In the genomic region with DNA sequence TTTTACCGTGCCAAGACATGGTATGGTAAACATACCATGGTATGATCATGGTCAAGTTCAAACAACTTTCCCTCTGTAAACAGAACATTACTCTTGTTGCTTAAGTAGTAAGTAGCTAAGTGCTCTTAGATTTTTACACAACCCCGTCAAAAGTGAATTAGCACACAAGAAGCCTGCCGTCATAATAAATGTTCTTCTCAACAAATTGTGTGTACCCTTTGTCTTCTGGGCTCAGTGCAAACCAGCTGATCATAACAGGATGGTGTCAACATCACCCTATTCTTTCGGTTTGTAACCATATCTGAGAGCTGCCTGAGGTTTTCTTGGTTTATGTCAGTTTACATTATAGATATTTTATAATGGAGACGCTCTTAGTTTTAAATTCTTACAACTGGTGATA, we compare ENCODE assay signal across 12 cellular contexts. TPM values are rescaled to one million over a fixed set of nuclear protein-coding genes. Genes with fewer than 3 reads are reported as not detected.
DNase-seq lines count a peak whose midpoint lies in the region; ATAC-seq and TF ChIP-seq lines count a peak whose summit lies in the region.
"Had no signal": no experiment of that assay in that cellular context is flagged by ENCODE, and none has a peak within 500 bp of the region (broad histone marks: within the 10 kb centered on the region; RNA-seq: fewer than 3 reads in every experiment).

No MANE protein-coding gene starts in this region.

- TF ChIP-seq CTCF in left ventricle myocardium inferior (IDR thresholded peaks at IDR 0.05; ENCODE audit: borderline replicate concordance): no peak
- no peak for TF ChIP-seq CTCF in left lung (IDR thresholded peaks at IDR 0.05)
- no peak for TF ChIP-seq CTCF in upper lobe of right lung (IDR thresholded peaks at IDR 0.05)
- no peak for TF ChIP-seq CTCF in testis (IDR thresholded peaks at IDR 0.05)

- H3K4me3 ChIP-seq in left ventricle myocardium inferior (peak overlapping the region; percentile 43), adipocyte (ENCODE audit: low read length) (peak overlapping the region; percentile 71), left lung (no peak overlapping the region), upper lobe of right lung (peak overlapping the region; percentile 16), testis (no peak overlapping the region)
- H3K4me3 ChIP-seq: BLaER1 had no signal

- ATAC-seq in left ventricle myocardium superior (no peak), left lung (peak; percentile 68), upper lobe of right lung (peak; percentile 28), GM18505 (IDR thresholded peaks at IDR 0.05; ENCODE audit: unreplicated experiment) (no peak)

- DNase-seq in left ventricle myocardium inferior (no peak), left ventricle myocardium superior (no peak), adipocyte (ENCODE audit: low read depth) (peak; percentile 8), left lung (no peak), upper lobe of right lung (no peak), testis (no peak), NCI-H1092 (lab: John Stamatoyannopoulos, UW) (no peak)
- DNase-seq: cerebellar nuclear complex, esophagus squamous epithelium had no signal

- no peaks in the 10 kb centered on the region for H3K9me3 ChIP-seq in left ventricle myocardium inferior (replicated peaks)
- no peaks in the 10 kb centered on the region for H3K9me3 ChIP-seq in adipocyte (ENCODE audit: control insufficient read depth, low read length)
- no peaks in the 10 kb centered on the region for H3K9me3 ChIP-seq in left lung
- no peaks in the 10 kb centered on the region for H3K9me3 ChIP-seq in upper lobe of right lung
- H3K9me3 ChIP-seq in testis: no peaks in the 10 kb centered on the region
- H3K9me3 ChIP-seq: esophagus squamous epithelium, stomach had no signal

- H3K27me3 ChIP-seq in left ventricle myocardium inferior (ENCODE audit: low read depth) (no peaks in the 10 kb centered on the region), adipocyte (replicated peaks; ENCODE audit: control insufficient read depth, insufficient read depth, low read length) (no peaks in the 10 kb centered on the region), left lung (no peaks in the 10 kb centered on the region), upper lobe of right lung (no peaks in the 10 kb centered on the region), testis (no peaks in the 10 kb centered on the region)
- H3K27me3 ChIP-seq: esophagus squamous epithelium, stomach had no signal

- no peak overlapping the region for H3K27ac ChIP-seq in left ventricle myocardium inferior (replicated peaks)
- no peak overlapping the region for H3K27ac ChIP-seq in left lung
- H3K27ac ChIP-seq in upper lobe of right lung: no peak overlapping the region
- no peak overlapping the region for H3K27ac ChIP-seq in testis
- H3K27ac ChIP-seq: BLaER1, esophagus squamous epithelium, stomach had no signal

- H3K4me1 ChIP-seq in left ventricle myocardium inferior (no peaks in the 10 kb centered on the region), adipocyte (ENCODE audit: control insufficient read depth, insufficient read depth, low read length) (no peaks in the 10 kb centered on the region), left lung (no peaks in the 10 kb centered on the region), upper lobe of right lung (no peaks in the 10 kb centered on the region), testis (no peaks in the 10 kb centered on the region)
- H3K4me1 ChIP-seq: esophagus squamous epithelium, stomach had no signal

- WGBS in testis, 2 donors: 31 to 46% methylated on average over 5 of the region's 5 CpGs

- H3K36me3 ChIP-seq in left ventricle myocardium inferior (no peaks in the 10 kb centered on the region), adipocyte (ENCODE audit: control insufficient read depth, insufficient read depth, low read length, severe bottlenecking) (no peaks in the 10 kb centered on the region), left lung (no peaks in the 10 kb centered on the region), upper lobe of right lung (no peaks in the 10 kb centered on the region), testis (ENCODE audit: low read depth, missing control alignments) (no peaks in the 10 kb centered on the region)
- H3K36me3 ChIP-seq: BLaER1, esophagus squamous epithelium, stomach had no signal

- H3K9ac ChIP-seq in adipocyte (ENCODE audit: low read length): peak overlapping the region; percentile 5
- H3K9ac ChIP-seq: BLaER1 had no signal

- intact Hi-C loops in left ventricle myocardium inferior (cut with micrococcal nuclease) (no loop called here), left ventricle myocardium superior (cut with micrococcal nuclease) (no loop called here), left lung (cut with DNase I) (no loop called here), upper lobe of right lung (cut with DNase I) (no loop called here), testis (cut with DNase I; ENCODE audit: low total_unique reads) (no loop called here)

- no peak for TF ChIP-seq POLR2A in GM18505 (IDR thresholded peaks at IDR 0.05; ENCODE audit: borderline replicate concordance, extremely low read depth, insufficient read depth, insufficient read length)
- TF ChIP-seq POLR2A in testis (IDR thresholded peaks at IDR 0.05): no peak

RNA-seq across cellular contexts. Expression of a gene that starts 28.8 kb away (rescaled TPM):
- total RNA-seq in left ventricle myocardium inferior (11.2 TPM), left ventricle myocardium superior (12.2 TPM), left lung (10 to 100 TPM; 27.3 to 38.8 TPM), upper lobe of right lung (27.7 TPM), testis (10 to 100 TPM; 47.6 to 49.9 TPM)
- polyA plus RNA-seq in testis (ENCODE audit: insufficient read depth, low read depth, low replicate concordance): 34.5 TPM

Comparison
In these comparisons a context has a peak if more than half of its experiments do, and no peak if none do; other contexts are left out.
1. H3K4me3 ChIP-seq: peak in left ventricle myocardium inferior (single experiment), adipocyte (single experiment) and upper lobe of right lung (single experiment); none in left lung (0 of 2) and testis (0 of 2).
2. ATAC-seq: peak in left lung (single experiment) and upper lobe of right lung (single experiment); none in left ventricle myocardium superior (single experiment) and GM18505 (single experiment).